In the genomic region with DNA sequence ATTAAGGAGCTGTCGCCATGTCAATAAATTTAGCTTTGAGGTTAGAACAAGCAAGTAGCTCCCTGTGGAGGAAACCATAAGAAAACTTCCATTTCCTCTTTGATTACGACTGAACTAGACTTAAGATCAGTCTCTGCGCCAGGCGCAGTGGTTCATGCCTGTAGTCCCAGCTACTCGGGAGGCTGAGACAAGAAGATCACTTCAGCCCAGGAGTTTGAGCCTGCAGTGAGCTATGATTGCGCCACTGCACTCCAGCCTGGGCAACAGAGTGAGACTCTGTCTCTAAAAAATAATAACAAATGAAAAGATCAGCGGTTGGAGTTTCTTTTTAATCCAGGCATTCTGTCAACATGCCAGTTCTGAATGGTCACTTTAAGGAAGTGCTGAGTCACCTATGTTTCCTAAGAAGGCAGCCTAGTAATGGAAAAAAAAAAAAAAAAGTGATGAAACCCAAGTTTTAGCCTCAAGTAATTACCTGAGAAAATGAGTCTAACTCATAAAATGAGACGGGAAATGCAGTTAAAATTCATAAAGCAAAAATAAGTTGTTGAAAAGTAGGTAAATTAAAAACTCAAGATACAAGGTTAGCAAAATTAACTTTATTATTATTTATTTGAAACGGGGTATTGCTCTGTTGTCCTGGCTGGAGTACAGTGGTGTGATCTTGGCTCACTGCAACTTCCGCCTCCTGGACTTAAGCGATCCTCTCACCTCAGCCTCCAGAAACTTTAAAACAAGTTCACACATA, we compare ENCODE assay signal across 8 cellular contexts. TPM values are rescaled to one million over a fixed set of nuclear protein-coding genes. Genes with fewer than 3 reads are reported as not detected.
DNase-seq lines count a peak whose midpoint lies in the region; ATAC-seq, FAIRE-seq and TF ChIP-seq lines count a peak whose summit lies in the region.

No MANE protein-coding gene starts in this region.

- peak; percentile 31 for TF ChIP-seq POLR2A in erythroblast (IDR thresholded peaks at IDR 0.05; ENCODE audit: low read length)

- no peak for DNase-seq in GM18507 (ENCODE audit: extremely low spot score, insufficient read length, low read depth)
- peak; percentile 34 for DNase-seq in RKO (ENCODE audit: low spot score)
- DNase-seq in erythroblast (lab: John Stamatoyannopoulos, UW): peak; percentile 69 to 81
- DNase-seq in renal cortical epithelial cell (ENCODE audit: low read depth): peak; percentile 96
- no peak for DNase-seq in immature natural killer cell
- no peak for DNase-seq in activated CD4-positive, alpha-beta T cell treated with anti-CD3 and anti-CD28 coated beads for 48 hours
- DNase-seq in superior temporal gyrus (ENCODE audit: extremely low spot score): no peak

- H3K27ac Mint-ChIP-seq in immature natural killer cell: peak overlapping the region in 3 of 6 donors; percentile 28 to 80 (median 45)

- peaks cover 0 to 4% (median 3%) of the 10 kb centered on the region in 3 donors for H3K27me3 Mint-ChIP-seq in immature natural killer cell (ENCODE audit: low read depth in 3 of 3)

- H3K4me1 Mint-ChIP-seq in immature natural killer cell: peaks cover 5 to 22% of the 10 kb centered on the region in 2 donors

- no peaks in the 10 kb centered on the region for H3K9me3 Mint-ChIP-seq in immature natural killer cell

- FAIRE-seq in GM18507 (lab: Jason Lieb, UNC): peak; percentile 71

- H3K36me3 Mint-ChIP-seq in immature natural killer cell: peaks cover 19 to 28% (median 27%) of the 10 kb centered on the region in 3 donors

- no peak for ATAC-seq in HG02885 (IDR thresholded peaks at IDR 0.05; ENCODE audit: poor library complexity, unreplicated experiment)

- H3K4me3 Mint-ChIP-seq in immature natural killer cell: no peak overlapping the region

RNA-seq across cellular contexts. Expression of a gene that starts 10.2 kb away (rescaled TPM):
- total RNA-seq in renal cortical epithelial cell: 32.0 and 42.2 TPM in 2 replicates
- 100 to 1,000 TPM; 106 to 170 (median 122) TPM for polyA plus RNA-seq in immature natural killer cell

RNA-seq across cellular contexts. Expression of a gene that starts 15.4 kb away (rescaled TPM):
- total RNA-seq in renal cortical epithelial cell: 1,479 and 2,124 TPM in 2 replicates
- polyA plus RNA-seq in immature natural killer cell: 1,000 to 10,000 TPM in 1 of 3 donors, 100 to 1,000 TPM in 2; 713 to 1,228 (median 972) TPM

RNA-seq across cellular contexts. Expression of a gene that starts 16.4 kb away (rescaled TPM):
- total RNA-seq in renal cortical epithelial cell: 28.2 and 30.6 TPM in 2 replicates
- 10 to 100 TPM; 29.6 to 51.1 (median 31.2) TPM for polyA plus RNA-seq in immature natural killer cell

Comparison
In these comparisons a context has a peak if more than half of its experiments do, and no peak if none do; other contexts are left out.
1. DNase-seq: peak in RKO (single experiment), erythroblast (2 of 2) and renal cortical epithelial cell (single experiment); none in GM18507 (single experiment), immature natural killer cell (0 of 3), activated CD4-positive, alpha-beta T cell treated with anti-CD3 and anti-CD28 coated beads for 48 hours (single experiment) and superior temporal gyrus (single experiment).